Comparison of ENCODE assay signal across 8 cellular contexts in the genomic region with DNA sequence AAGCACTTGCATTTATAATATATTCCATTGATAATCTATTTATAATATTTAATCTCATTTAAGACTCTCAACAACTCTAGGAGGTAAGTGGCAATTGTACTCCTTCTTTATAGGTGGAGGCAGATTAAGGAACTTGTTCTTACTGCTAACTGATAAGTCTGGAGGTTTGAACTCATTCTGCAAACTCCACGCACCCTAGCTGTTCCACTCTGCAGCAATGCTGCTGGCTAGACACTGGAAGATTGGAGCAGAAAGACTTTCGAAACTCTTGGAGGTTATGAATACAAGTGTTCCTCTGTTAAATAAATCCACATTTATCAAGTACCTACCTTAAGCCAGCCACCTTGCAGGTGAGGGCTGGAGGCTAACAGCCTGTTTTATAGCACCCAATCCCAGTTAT. TPM values are rescaled to one million over a fixed set of nuclear protein-coding genes. Genes with fewer than 3 reads are reported as not detected.
A peak's percentile ranks its signal among the peaks of the same experiment; 100 is the strongest.
DNase-seq lines count a peak whose midpoint lies in the region; ATAC-seq and TF ChIP-seq lines count a peak whose summit lies in the region.

No MANE protein-coding gene starts in this region.

- H3K27me3 ChIP-seq in SU-DHL-6 (ENCODE audit: low read length) (no peaks in the 10 kb centered on the region), skeletal muscle tissue (ENCODE audit: control insufficient read depth in 3 of 3, insufficient read depth in 3 of 3, low read length in 3 of 3) (no peaks in the 10 kb centered on the region)

- H3F3A ChIP-seq in SU-DHL-6 (ENCODE audit: insufficient read depth) = no peaks in the 10 kb centered on the region

- H3K9ac ChIP-seq in SU-DHL-6 (ENCODE audit: low read length) (no peak overlapping the region; the same call in 1 of the 2 replicates), skeletal muscle tissue (ENCODE audit: low read depth in 1 of 3, low read length in 3 of 3) (peak overlapping the region; percentile 88 to 93 (median 89))

- H3K9me2 ChIP-seq in SU-DHL-6 (replicated peaks; ENCODE audit: insufficient read depth, low read length) = no peaks in the 10 kb centered on the region

- ATAC-seq in HG03095 (IDR thresholded peaks at IDR 0.05; ENCODE audit: unreplicated experiment) (no peak), GM18870 (IDR thresholded peaks at IDR 0.05; ENCODE audit: unreplicated experiment) (no peak), HG03565 (IDR thresholded peaks at IDR 0.05; ENCODE audit: unreplicated experiment) (no peak)

- H3K79me2 ChIP-seq in SU-DHL-6 (ENCODE audit: insufficient read depth, low read length) = peaks cover 42% of the 10 kb centered on the region

- H3K4me2 ChIP-seq in SU-DHL-6 (ENCODE audit: low read depth, low read length, poor library complexity, severe bottlenecking) = peak overlapping the region; percentile 81

- DNase-seq in GF-D8 (lab: John Stamatoyannopoulos, UW) (peak; percentile 43), foreskin fibroblast (peak in 1 of 2 donors; percentile 52)

- H3K9me3 ChIP-seq in SU-DHL-6 (ENCODE audit: insufficient read depth, low read length) (no peaks in the 10 kb centered on the region), skeletal muscle tissue (ENCODE audit: control insufficient read depth in 3 of 3, low read length in 3 of 3) (no peaks in the 10 kb centered on the region)

- H4K20me1 ChIP-seq in SU-DHL-6 (ENCODE audit: low read depth, low read length) = peaks cover 24% of the 10 kb centered on the region

- peak overlapping the region; percentile 99 for H2AFZ ChIP-seq in SU-DHL-6 (ENCODE audit: low read depth, low read length, severe bottlenecking)

- no peak for TF ChIP-seq CTCF in 22Rv1 (IDR thresholded peaks at IDR 0.05)
- no peak for TF ChIP-seq CTCF in SU-DHL-6 (IDR thresholded peaks at IDR 0.05; ENCODE audit: insufficient read depth, low read length, poor library complexity, severe bottlenecking)
- no peak for TF ChIP-seq CTCF in foreskin fibroblast (IDR thresholded peaks at IDR 0.05; ENCODE audit: low read depth, low read length)

- H3K36me3 ChIP-seq in SU-DHL-6 (ENCODE audit: low read length) (no peaks in the 10 kb centered on the region), skeletal muscle tissue (ENCODE audit: control insufficient read depth in 3 of 3, insufficient read depth in 3 of 3, low read length in 3 of 3) (no peaks in the 10 kb centered on the region)

- H3K4me1 ChIP-seq in skeletal muscle tissue (ENCODE audit: control insufficient read depth in 3 of 3, insufficient read depth in 3 of 3, low read length in 3 of 3) = peaks cover 14 to 22% (median 20%) of the 10 kb centered on the region in 3 donors

- H3K4me3 ChIP-seq in SU-DHL-6 (ENCODE audit: insufficient read depth, low read length, poor library complexity, severe bottlenecking) = peak overlapping the region; percentile 96
- H3K4me3 ChIP-seq in foreskin fibroblast (ENCODE audit: low read depth in 1 of 2, low read length in 2 of 2) = peak overlapping the region; percentile 69 to 73
- H3K4me3 ChIP-seq in skeletal muscle tissue (ENCODE audit: low read length in 3 of 3) = peak overlapping the region; percentile 91 to 96 (median 92)

- H3K27ac ChIP-seq in 22Rv1 (peak overlapping the region; percentile 83), SU-DHL-6 (ENCODE audit: low read depth, low read length) (no peak overlapping the region), skeletal muscle tissue (ENCODE audit: low read depth, low read length) (no peak overlapping the region)

RNA-seq across cellular contexts. Expression of gene HDAC2, which starts 0.8 kb away (rescaled TPM):
- total RNA-seq in skeletal muscle tissue = 64.2 TPM
